In genomic region chr16:11354407-11354732, GRCh38 we compare ENCODE assay signal across 11 cellular contexts. TPM values are rescaled to one million over a fixed set of nuclear protein-coding genes. Genes with fewer than 3 reads are reported as not detected.
DNase-seq lines count a peak whose midpoint lies in the region; ATAC-seq and TF ChIP-seq lines count a peak whose summit lies in the region.
"Had no signal": no experiment of that assay in that cellular context is flagged by ENCODE, and none has a peak within 500 bp of the region (broad histone marks: within the 10 kb centered on the region; RNA-seq: fewer than 3 reads in every experiment).

No MANE protein-coding gene starts in this region.

- H3K4me1 ChIP-seq in CD4-positive, CD25-positive, alpha-beta regulatory T cell (ENCODE audit: control insufficient read depth, insufficient read depth, low read length, poor library complexity, severe bottlenecking) = peaks cover 25% of the 10 kb centered on the region
- H3K4me1 ChIP-seq in endodermal cell (ENCODE audit: control insufficient read depth, insufficient read depth, low read length) = peaks cover 6% of the 10 kb centered on the region
- H3K4me1 ChIP-seq in testis = peaks cover 27% of the 10 kb centered on the region

- DNase-seq in CD4-positive, CD25-positive, alpha-beta regulatory T cell = no peak
- no peak for DNase-seq in activated naive CD8-positive, alpha-beta T cell treated with anti-CD3 and anti-CD28 coated beads for 36 hours
- DNase-seq in endodermal cell (no peak), left cardiac atrium (no peak), testis (no peak)
- DNase-seq in activated effector memory CD4-positive, alpha-beta T cell treated with anti-CD3 and anti-CD28 coated beads, Interleukin-2, amount 50 U/mL, for 16 hours = no peak
- DNase-seq: COR-L47, NCI-H1694 had no signal

- H3K27ac Mint-ChIP-seq in CD4-positive, CD25-positive, alpha-beta regulatory T cell = peak overlapping the region; percentile 88 to 90 (median 89)
- peak overlapping the region; percentile 93 for H3K27ac Mint-ChIP-seq in activated naive CD8-positive, alpha-beta T cell treated with anti-CD3 and anti-CD28 coated beads for 36 hours
- no peak overlapping the region for H3K27ac Mint-ChIP-seq in endodermal cell

- TF ChIP-seq CTCF in endodermal cell (conservative IDR thresholded peaks at IDR 0.05) = no peak
- no peak for TF ChIP-seq CTCF in testis (IDR thresholded peaks at IDR 0.05)

- H3K4me3 Mint-ChIP-seq in CD4-positive, CD25-positive, alpha-beta regulatory T cell = peak overlapping the region in 3 of 4 donors; percentile 74 to 82 (median 74)
- peak overlapping the region; percentile 63 for H3K4me3 Mint-ChIP-seq in activated naive CD8-positive, alpha-beta T cell treated with anti-CD3 and anti-CD28 coated beads for 36 hours
- H3K4me3 Mint-ChIP-seq in endodermal cell = no peak overlapping the region

- TF ChIP-seq POLR2A in testis (IDR thresholded peaks at IDR 0.05) = no peak

- no peaks in the 10 kb centered on the region for H3K27me3 ChIP-seq in CD4-positive, CD25-positive, alpha-beta regulatory T cell (ENCODE audit: control insufficient read depth, insufficient read depth, low read length)
- no peaks in the 10 kb centered on the region for H3K27me3 ChIP-seq in endodermal cell (ENCODE audit: control insufficient read depth, insufficient read depth, low read length, poor library complexity, severe bottlenecking)
- H3K27me3 ChIP-seq in testis = no peaks in the 10 kb centered on the region

- no peak overlapping the region for H3K9ac ChIP-seq in endodermal cell (ENCODE audit: extremely low read depth, low read length, poor library complexity, severe bottlenecking)

- ATAC-seq in CD4-positive, CD25-positive, alpha-beta regulatory T cell (ENCODE audit: low read depth in 2 of 2) = peak; percentile 26 to 34
- ATAC-seq in GM19467 (IDR thresholded peaks at IDR 0.05; ENCODE audit: unreplicated experiment) (peak; percentile 28), HG03159 (IDR thresholded peaks at IDR 0.05; ENCODE audit: unreplicated experiment) (peak; percentile 33), left cardiac atrium (no peak)

- H3K27ac ChIP-seq in CD4-positive, CD25-positive, alpha-beta regulatory T cell (ENCODE audit: insufficient read depth, low read length, poor library complexity, severe bottlenecking) = no peak overlapping the region
- H3K27ac ChIP-seq in endodermal cell (ENCODE audit: low read depth, low read length) = no peak overlapping the region
- peak overlapping the region in 1 of 2 donors; percentile 70 for H3K27ac ChIP-seq in testis
- H3K27ac ChIP-seq: thoracic aorta had no signal

- intact Hi-C loops in left cardiac atrium (cut with DNase I) = loop anchor here (10.0 kb wide), 2 partner anchors 100 to 390 kb away; partner anchors contain the start of gene SOCS1 (in 1 of the 2)
- intact Hi-C loops in testis (cut with DNase I; ENCODE audit: low total_unique reads) = no loop called here

- peak overlapping the region; percentile 65 for H3K4me3 ChIP-seq in CD4-positive, CD25-positive, alpha-beta regulatory T cell (ENCODE audit: low read depth, low read length)
- H3K4me3 ChIP-seq in endodermal cell (ENCODE audit: low read length) (no peak overlapping the region), testis (no peak overlapping the region)
- H3K4me3 ChIP-seq: thoracic aorta had no signal

- 95 to 100% methylated on average over 1 to 5 of the region's 5 CpGs for WGBS in endodermal cell (ENCODE audit: insufficient coverage in 1 of 2, insufficient read length in 1 of 2), 2 experiments
- 90 to 92% methylated on average over 5 of the region's 5 CpGs for WGBS in testis, 2 donors

- no peaks in the 10 kb centered on the region for H3K9me3 ChIP-seq in CD4-positive, CD25-positive, alpha-beta regulatory T cell (ENCODE audit: control insufficient read depth in 2 of 2, low read length in 2 of 2)
- H3K9me3 ChIP-seq in endodermal cell (ENCODE audit: control insufficient read depth, low read length) (peaks cover 6% of the 10 kb centered on the region), testis (no peaks in the 10 kb centered on the region)
- H3K9me3 ChIP-seq: thoracic aorta had no signal

- peaks cover 5% of the 10 kb centered on the region for H3K36me3 Mint-ChIP-seq in CD4-positive, CD25-positive, alpha-beta regulatory T cell
- peaks cover 32% of the 10 kb centered on the region for H3K36me3 Mint-ChIP-seq in activated naive CD8-positive, alpha-beta T cell treated with anti-CD3 and anti-CD28 coated beads for 36 hours
- H3K36me3 Mint-ChIP-seq in endodermal cell (ENCODE audit: low read depth) = peaks cover 29% of the 10 kb centered on the region

- no peaks in the 10 kb centered on the region for H3K9me3 Mint-ChIP-seq in CD4-positive, CD25-positive, alpha-beta regulatory T cell
- H3K9me3 Mint-ChIP-seq in activated naive CD8-positive, alpha-beta T cell treated with anti-CD3 and anti-CD28 coated beads for 36 hours = peaks cover 2% of the 10 kb centered on the region
- H3K9me3 Mint-ChIP-seq in endodermal cell = no peaks in the 10 kb centered on the region

- H3K4me1 Mint-ChIP-seq in CD4-positive, CD25-positive, alpha-beta regulatory T cell = peaks cover 8 to 47% (median 22%) of the 10 kb centered on the region in 4 donors
- peaks cover 58% of the 10 kb centered on the region for H3K4me1 Mint-ChIP-seq in activated naive CD8-positive, alpha-beta T cell treated with anti-CD3 and anti-CD28 coated beads for 36 hours
- peaks cover 17% of the 10 kb centered on the region for H3K4me1 Mint-ChIP-seq in endodermal cell

- H3K27me3 Mint-ChIP-seq in CD4-positive, CD25-positive, alpha-beta regulatory T cell = no peaks in the 10 kb centered on the region
- H3K27me3 Mint-ChIP-seq in activated naive CD8-positive, alpha-beta T cell treated with anti-CD3 and anti-CD28 coated beads for 36 hours = peaks cover 4% of the 10 kb centered on the region
- H3K27me3 Mint-ChIP-seq in endodermal cell (ENCODE audit: insufficient read depth) = no peaks in the 10 kb centered on the region

- H3K36me3 ChIP-seq in CD4-positive, CD25-positive, alpha-beta regulatory T cell (ENCODE audit: control insufficient read depth, insufficient read depth, low read length) = no peaks in the 10 kb centered on the region
- H3K36me3 ChIP-seq in endodermal cell (ENCODE audit: control insufficient read depth, insufficient read depth, low read length) = no peaks in the 10 kb centered on the region
- H3K36me3 ChIP-seq in testis (ENCODE audit: low read depth, missing control alignments) = no peaks in the 10 kb centered on the region
- H3K36me3 ChIP-seq: thoracic aorta had no signal

RNA-seq across cellular contexts. Expression of gene RMI2, which starts 9.1 kb away (rescaled TPM):
- 4.3 TPM for total RNA-seq in CD4-positive, CD25-positive, alpha-beta regulatory T cell
- 10 to 100 TPM in 2 of 4 donors, 1 to 10 TPM in 2; 7.4 to 15.3 (median 11.1) TPM for polyA plus RNA-seq in CD4-positive, CD25-positive, alpha-beta regulatory T cell
- total RNA-seq in activated naive CD8-positive, alpha-beta T cell treated with anti-CD3 and anti-CD28 coated beads for 36 hours = 10 to 100 TPM; 50.1 to 56.1 TPM
- total RNA-seq in endodermal cell = 10 to 100 TPM; 55.2 to 62.3 TPM
- polyA plus RNA-seq in endodermal cell (2013, experiment 1 of 2) = 48.6 TPM
- 43.6 TPM for polyA plus RNA-seq in endodermal cell (2013, experiment 2 of 2)
- 1 to 10 TPM in 1 of 2 donors, under 1 TPM in 1; 0.60 to 2.4 TPM for total RNA-seq in left cardiac atrium
- 10 to 100 TPM; 26.7 to 30.6 TPM for total RNA-seq in testis
- 21.5 TPM for polyA plus RNA-seq in testis (ENCODE audit: insufficient read depth, low read depth, low replicate concordance)

Comparison
In these comparisons a context has a peak if more than half of its experiments do, and no peak if none do; other contexts are left out.
1. ATAC-seq: peak in CD4-positive, CD25-positive, alpha-beta regulatory T cell (2 of 2), GM19467 (single experiment) and HG03159 (single experiment); none in left cardiac atrium (0 of 2).